Comparison of ENCODE assay signal across 1 cellular context in genomic region chr20:1392693-1393506, GRCh38.
TF ChIP-seq lines count a peak whose summit lies in the region.

Gene FKBP1A, minus strand, starts transcription at chr20:1393054. Its CDS starts 56 bp downstream, at chr20:1392998.

TF ChIP-seq in HepG2, 621 proteins besides CTCF, POLR2A, EP300 and RAD21 (continued from another document and continues in another):
- TF ChIP-seq, protein P1, sequence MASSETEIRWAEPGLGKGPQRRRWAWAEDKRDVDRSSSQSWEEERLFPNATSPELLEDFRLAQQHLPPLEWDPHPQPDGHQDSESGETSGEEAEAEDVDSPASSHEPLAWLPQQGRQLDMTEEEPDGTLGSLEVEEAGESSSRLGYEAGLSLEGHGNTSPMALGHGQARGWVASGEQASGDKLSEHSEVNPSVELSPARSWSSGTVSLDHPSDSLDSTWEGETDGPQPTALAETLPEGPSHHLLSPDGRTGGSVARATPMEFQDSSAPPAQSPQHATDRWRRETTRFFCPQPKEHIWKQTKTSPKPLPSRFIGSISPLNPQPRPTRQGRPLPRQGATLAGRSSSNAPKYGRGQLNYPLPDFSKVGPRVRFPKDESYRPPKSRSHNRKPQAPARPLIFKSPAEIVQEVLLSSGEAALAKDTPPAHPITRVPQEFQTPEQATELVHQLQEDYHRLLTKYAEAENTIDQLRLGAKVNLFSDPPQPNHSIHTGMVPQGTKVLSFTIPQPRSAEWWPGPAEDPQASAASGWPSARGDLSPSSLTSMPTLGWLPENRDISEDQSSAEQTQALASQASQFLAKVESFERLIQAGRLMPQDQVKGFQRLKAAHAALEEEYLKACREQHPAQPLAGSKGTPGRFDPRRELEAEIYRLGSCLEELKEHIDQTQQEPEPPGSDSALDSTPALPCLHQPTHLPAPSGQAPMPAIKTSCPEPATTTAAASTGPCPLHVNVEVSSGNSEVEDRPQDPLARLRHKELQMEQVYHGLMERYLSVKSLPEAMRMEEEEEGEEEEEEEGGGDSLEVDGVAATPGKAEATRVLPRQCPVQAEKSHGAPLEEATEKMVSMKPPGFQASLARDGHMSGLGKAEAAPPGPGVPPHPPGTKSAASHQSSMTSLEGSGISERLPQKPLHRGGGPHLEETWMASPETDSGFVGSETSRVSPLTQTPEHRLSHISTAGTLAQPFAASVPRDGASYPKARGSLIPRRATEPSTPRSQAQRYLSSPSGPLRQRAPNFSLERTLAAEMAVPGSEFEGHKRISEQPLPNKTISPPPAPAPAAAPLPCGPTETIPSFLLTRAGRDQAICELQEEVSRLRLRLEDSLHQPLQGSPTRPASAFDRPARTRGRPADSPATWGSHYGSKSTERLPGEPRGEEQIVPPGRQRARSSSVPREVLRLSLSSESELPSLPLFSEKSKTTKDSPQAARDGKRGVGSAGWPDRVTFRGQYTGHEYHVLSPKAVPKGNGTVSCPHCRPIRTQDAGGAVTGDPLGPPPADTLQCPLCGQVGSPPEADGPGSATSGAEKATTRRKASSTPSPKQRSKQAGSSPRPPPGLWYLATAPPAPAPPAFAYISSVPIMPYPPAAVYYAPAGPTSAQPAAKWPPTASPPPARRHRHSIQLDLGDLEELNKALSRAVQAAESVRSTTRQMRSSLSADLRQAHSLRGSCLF (CRISPR knock-in tag; IDR thresholded peaks at IDR 0.05; ENCODE audit: borderline replicate concordance), result no peak
- TF ChIP-seq ZFP82 (CRISPR knock-in tag; IDR thresholded peaks at IDR 0.05; ENCODE audit: borderline replicate concordance) (peak; percentile 89), SUZ12 (IDR thresholded peaks at IDR 0.05; ENCODE audit: low read depth, low read length) (0 out of 2 replicates have a peak, but pooled peaks have one; percentile 8), ZNF143 (CRISPR knock-in tag; IDR thresholded peaks at IDR 0.05) (no peak; the same call in 1 of the 2 replicates), ZNF513 (CRISPR knock-in tag; conservative IDR thresholded peaks at IDR 0.05) (no peak), ZNF619 (CRISPR knock-in tag; IDR thresholded peaks at IDR 0.05) (0 out of 2 replicates have a peak, but pooled peaks have one; percentile 89), TBX2 (CRISPR knock-in tag; IDR thresholded peaks at IDR 0.05; ENCODE audit: borderline replicate concordance) (peak; percentile 83), SCMH1 (CRISPR knock-in tag; IDR thresholded peaks at IDR 0.05; ENCODE audit: borderline replicate concordance) (no peak), ZNF572 (CRISPR knock-in tag; IDR thresholded peaks at IDR 0.05) (peak; percentile 95), THYN1 (CRISPR knock-in tag; IDR thresholded peaks at IDR 0.05; ENCODE audit: borderline replicate concordance, low read depth) (no peak), CEBPG (CRISPR knock-in tag; IDR thresholded peaks at IDR 0.05) (peak; percentile 24), ATRX (CRISPR knock-in tag; IDR thresholded peaks at IDR 0.05; ENCODE audit: borderline replicate concordance) (no peak), ELF3 (CRISPR knock-in tag; IDR thresholded peaks at IDR 0.05) (peak; percentile 97), MIER2 (CRISPR knock-in tag; IDR thresholded peaks at IDR 0.05) (no peak), CBFB (CRISPR knock-in tag; IDR thresholded peaks at IDR 0.05) (peak; percentile 89; the same call in 1 of the 2 replicates), ZNF235 (CRISPR knock-in tag; IDR thresholded peaks at IDR 0.05; ENCODE audit: borderline replicate concordance) (peak; percentile 75; the same call in 1 of the 2 replicates), ZNF570 (CRISPR knock-in tag; IDR thresholded peaks at IDR 0.05; ENCODE audit: borderline replicate concordance) (no peak), HMGXB4 (CRISPR knock-in tag; IDR thresholded peaks at IDR 0.05; ENCODE audit: borderline replicate concordance in 1 of 2, low read depth in 1 of 2) (peak; percentile 89 to 94), ZNF557 (CRISPR knock-in tag; IDR thresholded peaks at IDR 0.05) (no peak), MAFK (conservative IDR thresholded peaks at IDR 0.05 in 1 of 2, IDR thresholded peaks at IDR 0.05 in 1 of 2; ENCODE audit: low read length in 2 of 2) (no peak), ZBED4 (CRISPR knock-in tag; IDR thresholded peaks at IDR 0.05; ENCODE audit: borderline replicate concordance) (peak; percentile 48; the same call in 1 of the 2 replicates), EZH2 (conservative IDR thresholded peaks at IDR 0.05; ENCODE audit: low read depth, low read length) (no peak), FIP1L1 (IDR thresholded peaks at IDR 0.05; ENCODE audit: borderline replicate concordance, insufficient read depth, low read depth, low read length) (no peak), ZNF564 (CRISPR knock-in tag; IDR thresholded peaks at IDR 0.05) (no peak), KDM5B (CRISPR knock-in tag; IDR thresholded peaks at IDR 0.05; ENCODE audit: borderline replicate concordance) (peak; percentile 69; the same call in 1 of the 2 replicates), REXO4 (CRISPR knock-in tag; IDR thresholded peaks at IDR 0.05; ENCODE audit: borderline replicate concordance) (no peak), ZNF737 (CRISPR knock-in tag; IDR thresholded peaks at IDR 0.05; ENCODE audit: borderline replicate concordance) (no peak)
- TF ChIP-seq, protein P2, sequence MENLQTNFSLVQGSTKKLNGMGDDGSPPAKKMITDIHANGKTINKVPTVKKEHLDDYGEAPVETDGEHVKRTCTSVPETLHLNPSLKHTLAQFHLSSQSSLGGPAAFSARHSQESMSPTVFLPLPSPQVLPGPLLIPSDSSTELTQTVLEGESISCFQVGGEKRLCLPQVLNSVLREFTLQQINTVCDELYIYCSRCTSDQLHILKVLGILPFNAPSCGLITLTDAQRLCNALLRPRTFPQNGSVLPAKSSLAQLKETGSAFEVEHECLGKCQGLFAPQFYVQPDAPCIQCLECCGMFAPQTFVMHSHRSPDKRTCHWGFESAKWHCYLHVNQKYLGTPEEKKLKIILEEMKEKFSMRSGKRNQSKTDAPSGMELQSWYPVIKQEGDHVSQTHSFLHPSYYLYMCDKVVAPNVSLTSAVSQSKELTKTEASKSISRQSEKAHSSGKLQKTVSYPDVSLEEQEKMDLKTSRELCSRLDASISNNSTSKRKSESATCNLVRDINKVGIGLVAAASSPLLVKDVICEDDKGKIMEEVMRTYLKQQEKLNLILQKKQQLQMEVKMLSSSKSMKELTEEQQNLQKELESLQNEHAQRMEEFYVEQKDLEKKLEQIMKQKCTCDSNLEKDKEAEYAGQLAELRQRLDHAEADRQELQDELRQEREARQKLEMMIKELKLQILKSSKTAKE (CRISPR knock-in tag; IDR thresholded peaks at IDR 0.05; ENCODE audit: borderline replicate concordance), result 0 out of 2 replicates have a peak, but pooled peaks have one; percentile 30
- TF ChIP-seq, protein P3, sequence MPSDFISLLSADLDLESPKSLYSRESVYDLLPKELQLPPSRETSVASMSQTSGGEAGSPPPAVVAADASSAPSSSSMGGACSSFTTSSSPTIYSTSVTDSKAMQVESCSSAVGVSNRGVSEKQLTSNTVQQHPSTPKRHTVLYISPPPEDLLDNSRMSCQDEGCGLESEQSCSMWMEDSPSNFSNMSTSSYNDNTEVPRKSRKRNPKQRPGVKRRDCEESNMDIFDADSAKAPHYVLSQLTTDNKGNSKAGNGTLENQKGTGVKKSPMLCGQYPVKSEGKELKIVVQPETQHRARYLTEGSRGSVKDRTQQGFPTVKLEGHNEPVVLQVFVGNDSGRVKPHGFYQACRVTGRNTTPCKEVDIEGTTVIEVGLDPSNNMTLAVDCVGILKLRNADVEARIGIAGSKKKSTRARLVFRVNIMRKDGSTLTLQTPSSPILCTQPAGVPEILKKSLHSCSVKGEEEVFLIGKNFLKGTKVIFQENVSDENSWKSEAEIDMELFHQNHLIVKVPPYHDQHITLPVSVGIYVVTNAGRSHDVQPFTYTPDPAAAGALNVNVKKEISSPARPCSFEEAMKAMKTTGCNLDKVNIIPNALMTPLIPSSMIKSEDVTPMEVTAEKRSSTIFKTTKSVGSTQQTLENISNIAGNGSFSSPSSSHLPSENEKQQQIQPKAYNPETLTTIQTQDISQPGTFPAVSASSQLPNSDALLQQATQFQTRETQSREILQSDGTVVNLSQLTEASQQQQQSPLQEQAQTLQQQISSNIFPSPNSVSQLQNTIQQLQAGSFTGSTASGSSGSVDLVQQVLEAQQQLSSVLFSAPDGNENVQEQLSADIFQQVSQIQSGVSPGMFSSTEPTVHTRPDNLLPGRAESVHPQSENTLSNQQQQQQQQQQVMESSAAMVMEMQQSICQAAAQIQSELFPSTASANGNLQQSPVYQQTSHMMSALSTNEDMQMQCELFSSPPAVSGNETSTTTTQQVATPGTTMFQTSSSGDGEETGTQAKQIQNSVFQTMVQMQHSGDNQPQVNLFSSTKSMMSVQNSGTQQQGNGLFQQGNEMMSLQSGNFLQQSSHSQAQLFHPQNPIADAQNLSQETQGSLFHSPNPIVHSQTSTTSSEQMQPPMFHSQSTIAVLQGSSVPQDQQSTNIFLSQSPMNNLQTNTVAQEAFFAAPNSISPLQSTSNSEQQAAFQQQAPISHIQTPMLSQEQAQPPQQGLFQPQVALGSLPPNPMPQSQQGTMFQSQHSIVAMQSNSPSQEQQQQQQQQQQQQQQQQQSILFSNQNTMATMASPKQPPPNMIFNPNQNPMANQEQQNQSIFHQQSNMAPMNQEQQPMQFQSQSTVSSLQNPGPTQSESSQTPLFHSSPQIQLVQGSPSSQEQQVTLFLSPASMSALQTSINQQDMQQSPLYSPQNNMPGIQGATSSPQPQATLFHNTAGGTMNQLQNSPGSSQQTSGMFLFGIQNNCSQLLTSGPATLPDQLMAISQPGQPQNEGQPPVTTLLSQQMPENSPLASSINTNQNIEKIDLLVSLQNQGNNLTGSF (CRISPR knock-in tag; IDR thresholded peaks at IDR 0.05), result no peak
- TF ChIP-seq, protein P4, sequence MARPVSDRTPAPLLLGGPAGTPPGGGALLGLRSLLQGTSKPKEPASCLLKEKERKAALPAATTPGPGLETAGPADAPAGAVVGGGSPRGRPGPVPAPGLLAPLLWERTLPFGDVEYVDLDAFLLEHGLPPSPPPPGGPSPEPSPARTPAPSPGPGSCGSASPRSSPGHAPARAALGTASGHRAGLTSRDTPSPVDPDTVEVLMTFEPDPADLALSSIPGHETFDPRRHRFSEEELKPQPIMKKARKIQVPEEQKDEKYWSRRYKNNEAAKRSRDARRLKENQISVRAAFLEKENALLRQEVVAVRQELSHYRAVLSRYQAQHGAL (CRISPR knock-in tag; IDR thresholded peaks at IDR 0.05; ENCODE audit: not compliant biosample characterization), result no peak
- TF ChIP-seq, protein P5, sequence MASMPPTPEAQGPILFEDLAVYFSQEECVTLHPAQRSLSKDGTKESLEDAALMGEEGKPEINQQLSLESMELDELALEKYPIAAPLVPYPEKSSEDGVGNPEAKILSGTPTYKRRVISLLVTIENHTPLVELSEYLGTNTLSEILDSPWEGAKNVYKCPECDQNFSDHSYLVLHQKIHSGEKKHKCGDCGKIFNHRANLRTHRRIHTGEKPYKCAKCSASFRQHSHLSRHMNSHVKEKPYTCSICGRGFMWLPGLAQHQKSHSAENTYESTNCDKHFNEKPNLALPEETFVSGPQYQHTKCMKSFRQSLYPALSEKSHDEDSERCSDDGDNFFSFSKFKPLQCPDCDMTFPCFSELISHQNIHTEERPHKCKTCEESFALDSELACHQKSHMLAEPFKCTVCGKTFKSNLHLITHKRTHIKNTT (CRISPR knock-in tag; IDR thresholded peaks at IDR 0.05), result no peak
- TF ChIP-seq, protein P6, sequence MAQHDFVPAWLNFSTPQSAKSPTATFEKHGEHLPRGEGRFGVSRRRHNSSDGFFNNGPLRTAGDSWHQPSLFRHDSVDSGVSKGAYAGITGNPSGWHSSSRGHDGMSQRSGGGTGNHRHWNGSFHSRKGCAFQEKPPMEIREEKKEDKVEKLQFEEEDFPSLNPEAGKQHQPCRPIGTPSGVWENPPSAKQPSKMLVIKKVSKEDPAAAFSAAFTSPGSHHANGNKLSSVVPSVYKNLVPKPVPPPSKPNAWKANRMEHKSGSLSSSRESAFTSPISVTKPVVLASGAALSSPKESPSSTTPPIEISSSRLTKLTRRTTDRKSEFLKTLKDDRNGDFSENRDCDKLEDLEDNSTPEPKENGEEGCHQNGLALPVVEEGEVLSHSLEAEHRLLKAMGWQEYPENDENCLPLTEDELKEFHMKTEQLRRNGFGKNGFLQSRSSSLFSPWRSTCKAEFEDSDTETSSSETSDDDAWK (CRISPR knock-in tag; IDR thresholded peaks at IDR 0.05), result no peak
